ENCODE assay signal across 1 cellular context in the genomic region with DNA sequence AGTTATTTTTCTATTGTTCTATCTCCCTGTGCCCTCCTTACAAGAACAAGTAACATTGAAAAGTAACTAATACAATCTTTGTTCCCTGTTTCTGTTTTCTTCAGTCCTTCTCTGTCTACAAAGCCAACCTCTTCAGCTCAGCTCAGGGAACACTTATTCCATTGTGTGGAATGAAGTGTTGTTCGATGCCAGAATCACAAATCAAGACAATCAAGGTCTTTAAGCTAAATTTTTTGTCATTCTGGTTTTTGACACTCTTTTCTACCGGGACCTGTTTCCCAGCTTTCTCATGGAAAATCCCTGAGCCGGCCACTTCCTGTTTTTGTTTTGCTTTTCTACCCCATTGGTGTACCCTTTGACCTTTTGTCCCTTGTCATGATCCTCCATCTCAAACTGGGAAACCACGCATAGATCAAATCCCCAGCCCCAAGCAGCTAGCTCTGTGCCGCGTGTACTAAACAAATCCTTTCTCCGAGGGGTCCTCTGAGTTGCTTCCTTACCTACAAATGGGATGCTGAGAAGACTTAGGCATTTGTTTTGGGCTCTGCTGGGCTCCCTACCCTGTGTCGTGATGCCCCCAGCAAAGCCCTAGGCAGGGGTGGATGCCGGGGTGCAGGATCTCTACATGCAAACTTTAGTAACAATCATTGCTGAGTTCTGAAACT.
TF ChIP-seq lines count a peak whose summit lies in the region.

No MANE protein-coding gene starts in this region.

TF ChIP-seq in K562, 482 proteins besides CTCF, POLR2A, EP300 and RAD21 (continued from another document):
- TF ChIP-seq, protein P1, sequence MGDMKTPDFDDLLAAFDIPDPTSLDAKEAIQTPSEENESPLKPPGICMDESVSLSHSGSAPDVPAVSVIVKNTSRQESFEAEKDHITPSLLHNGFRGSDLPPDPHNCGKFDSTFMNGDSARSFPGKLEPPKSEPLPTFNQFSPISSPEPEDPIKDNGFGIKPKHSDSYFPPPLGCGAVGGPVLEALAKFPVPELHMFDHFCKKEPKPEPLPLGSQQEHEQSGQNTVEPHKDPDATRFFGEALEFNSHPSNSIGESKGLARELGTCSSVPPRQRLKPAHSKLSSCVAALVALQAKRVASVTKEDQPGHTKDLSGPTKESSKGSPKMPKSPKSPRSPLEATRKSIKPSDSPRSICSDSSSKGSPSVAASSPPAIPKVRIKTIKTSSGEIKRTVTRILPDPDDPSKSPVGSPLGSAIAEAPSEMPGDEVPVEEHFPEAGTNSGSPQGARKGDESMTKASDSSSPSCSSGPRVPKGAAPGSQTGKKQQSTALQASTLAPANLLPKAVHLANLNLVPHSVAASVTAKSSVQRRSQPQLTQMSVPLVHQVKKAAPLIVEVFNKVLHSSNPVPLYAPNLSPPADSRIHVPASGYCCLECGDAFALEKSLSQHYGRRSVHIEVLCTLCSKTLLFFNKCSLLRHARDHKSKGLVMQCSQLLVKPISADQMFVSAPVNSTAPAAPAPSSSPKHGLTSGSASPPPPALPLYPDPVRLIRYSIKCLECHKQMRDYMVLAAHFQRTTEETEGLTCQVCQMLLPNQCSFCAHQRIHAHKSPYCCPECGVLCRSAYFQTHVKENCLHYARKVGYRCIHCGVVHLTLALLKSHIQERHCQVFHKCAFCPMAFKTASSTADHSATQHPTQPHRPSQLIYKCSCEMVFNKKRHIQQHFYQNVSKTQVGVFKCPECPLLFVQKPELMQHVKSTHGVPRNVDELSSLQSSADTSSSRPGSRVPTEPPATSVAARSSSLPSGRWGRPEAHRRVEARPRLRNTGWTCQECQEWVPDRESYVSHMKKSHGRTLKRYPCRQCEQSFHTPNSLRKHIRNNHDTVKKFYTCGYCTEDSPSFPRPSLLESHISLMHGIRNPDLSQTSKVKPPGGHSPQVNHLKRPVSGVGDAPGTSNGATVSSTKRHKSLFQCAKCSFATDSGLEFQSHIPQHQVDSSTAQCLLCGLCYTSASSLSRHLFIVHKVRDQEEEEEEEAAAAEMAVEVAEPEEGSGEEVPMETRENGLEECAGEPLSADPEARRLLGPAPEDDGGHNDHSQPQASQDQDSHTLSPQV (IDR thresholded peaks at IDR 0.05): 0 out of 2 replicates have a peak, but pooled peaks have one; percentile 35
- no peak for TF ChIP-seq ASH1L (IDR thresholded peaks at IDR 0.05; ENCODE audit: borderline replicate concordance, low read depth, partially characterized antibody)
- TF ChIP-seq RB1 (IDR thresholded peaks at IDR 0.05; ENCODE audit: low read depth): 0 out of 2 replicates have a peak, but pooled peaks have one; percentile 12
- TF ChIP-seq, protein P2, sequence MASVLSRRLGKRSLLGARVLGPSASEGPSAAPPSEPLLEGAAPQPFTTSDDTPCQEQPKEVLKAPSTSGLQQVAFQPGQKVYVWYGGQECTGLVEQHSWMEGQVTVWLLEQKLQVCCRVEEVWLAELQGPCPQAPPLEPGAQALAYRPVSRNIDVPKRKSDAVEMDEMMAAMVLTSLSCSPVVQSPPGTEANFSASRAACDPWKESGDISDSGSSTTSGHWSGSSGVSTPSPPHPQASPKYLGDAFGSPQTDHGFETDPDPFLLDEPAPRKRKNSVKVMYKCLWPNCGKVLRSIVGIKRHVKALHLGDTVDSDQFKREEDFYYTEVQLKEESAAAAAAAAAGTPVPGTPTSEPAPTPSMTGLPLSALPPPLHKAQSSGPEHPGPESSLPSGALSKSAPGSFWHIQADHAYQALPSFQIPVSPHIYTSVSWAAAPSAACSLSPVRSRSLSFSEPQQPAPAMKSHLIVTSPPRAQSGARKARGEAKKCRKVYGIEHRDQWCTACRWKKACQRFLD (CRISPR knock-in tag; IDR thresholded peaks at IDR 0.05): peak; percentile 48; the same call in 1 of the 2 replicates
- TF ChIP-seq PHF21A (IDR thresholded peaks at IDR 0.05; ENCODE audit: borderline replicate concordance, low read depth): 0 out of 2 replicates have a peak, but pooled peaks have one; percentile 11
- peak; percentile 39; the same call in 1 of the 2 replicates for TF ChIP-seq PYGO2 (tag; IDR thresholded peaks at IDR 0.05)
- TF ChIP-seq ZNF584 (CRISPR knock-in tag; IDR thresholded peaks at IDR 0.05; ENCODE audit: low read depth): peak; percentile 66; the same call in 1 of the 2 replicates
- TF ChIP-seq, protein P3, sequence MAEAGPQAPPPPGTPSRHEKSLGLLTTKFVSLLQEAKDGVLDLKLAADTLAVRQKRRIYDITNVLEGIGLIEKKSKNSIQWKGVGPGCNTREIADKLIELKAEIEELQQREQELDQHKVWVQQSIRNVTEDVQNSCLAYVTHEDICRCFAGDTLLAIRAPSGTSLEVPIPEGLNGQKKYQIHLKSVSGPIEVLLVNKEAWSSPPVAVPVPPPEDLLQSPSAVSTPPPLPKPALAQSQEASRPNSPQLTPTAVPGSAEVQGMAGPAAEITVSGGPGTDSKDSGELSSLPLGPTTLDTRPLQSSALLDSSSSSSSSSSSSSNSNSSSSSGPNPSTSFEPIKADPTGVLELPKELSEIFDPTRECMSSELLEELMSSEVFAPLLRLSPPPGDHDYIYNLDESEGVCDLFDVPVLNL (CRISPR knock-in tag; IDR thresholded peaks at IDR 0.05; ENCODE audit: low read depth): no peak
- TF ChIP-seq FOXK2 (conservative IDR thresholded peaks at IDR 0.05 in 1 of 2, IDR thresholded peaks at IDR 0.05 in 1 of 2; ENCODE audit: low read depth in 2 of 2): peak in 1 of 2 experiments; percentile 45; a peak in 1 of 4 replicates
- no peak for TF ChIP-seq ZSCAN29 (IDR thresholded peaks at IDR 0.05)
- no peak for TF ChIP-seq MCM2 (IDR thresholded peaks at IDR 0.05; ENCODE audit: low read depth)
- peak; percentile 69; the same call in 1 of the 2 replicates for TF ChIP-seq ZNF644 (tag; IDR thresholded peaks at IDR 0.05; ENCODE audit: low read depth)
- TF ChIP-seq ATF7 (IDR thresholded peaks at IDR 0.05): no peak
- TF ChIP-seq, protein P4, sequence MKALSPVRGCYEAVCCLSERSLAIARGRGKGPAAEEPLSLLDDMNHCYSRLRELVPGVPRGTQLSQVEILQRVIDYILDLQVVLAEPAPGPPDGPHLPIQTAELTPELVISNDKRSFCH (CRISPR knock-in tag; IDR thresholded peaks at IDR 0.05): no peak
- TF ChIP-seq, protein P4 (tag; IDR thresholded peaks at IDR 0.05): no peak
- peak; percentile 23; the same call in 1 of the 2 replicates for TF ChIP-seq PTTG1 (tag; IDR thresholded peaks at IDR 0.05; ENCODE audit: low read depth)
- no peak for TF ChIP-seq ZNF263 (CRISPR knock-in tag; IDR thresholded peaks at IDR 0.05; ENCODE audit: borderline replicate concordance)
- TF ChIP-seq, protein P5, sequence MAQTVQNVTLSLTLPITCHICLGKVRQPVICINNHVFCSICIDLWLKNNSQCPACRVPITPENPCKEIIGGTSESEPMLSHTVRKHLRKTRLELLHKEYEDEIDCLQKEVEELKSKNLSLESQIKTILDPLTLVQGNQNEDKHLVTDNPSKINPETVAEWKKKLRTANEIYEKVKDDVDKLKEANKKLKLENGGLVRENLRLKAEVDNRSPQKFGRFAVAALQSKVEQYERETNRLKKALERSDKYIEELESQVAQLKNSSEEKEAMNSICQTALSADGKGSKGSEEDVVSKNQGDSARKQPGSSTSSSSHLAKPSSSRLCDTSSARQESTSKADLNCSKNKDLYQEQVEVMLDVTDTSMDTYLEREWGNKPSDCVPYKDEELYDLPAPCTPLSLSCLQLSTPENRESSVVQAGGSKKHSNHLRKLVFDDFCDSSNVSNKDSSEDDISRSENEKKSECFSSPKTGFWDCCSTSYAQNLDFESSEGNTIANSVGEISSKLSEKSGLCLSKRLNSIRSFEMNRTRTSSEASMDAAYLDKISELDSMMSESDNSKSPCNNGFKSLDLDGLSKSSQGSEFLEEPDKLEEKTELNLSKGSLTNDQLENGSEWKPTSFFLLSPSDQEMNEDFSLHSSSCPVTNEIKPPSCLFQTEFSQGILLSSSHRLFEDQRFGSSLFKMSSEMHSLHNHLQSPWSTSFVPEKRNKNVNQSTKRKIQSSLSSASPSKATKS (CRISPR knock-in tag; IDR thresholded peaks at IDR 0.05): 0 out of 2 replicates have a peak, but pooled peaks have one; percentile 44
- TF ChIP-seq GATA2 (CRISPR knock-in tag; IDR thresholded peaks at IDR 0.05): no peak
- TF ChIP-seq POLR2AphosphoS5 (IDR thresholded peaks at IDR 0.05; ENCODE audit: control insufficient read depth, insufficient read depth, low read depth, low read length): no peak
- 0 out of 2 replicates have a peak, but pooled peaks have one; percentile 27 for TF ChIP-seq KLF6 (CRISPR knock-in tag; IDR thresholded peaks at IDR 0.05; ENCODE audit: borderline replicate concordance)
- TF ChIP-seq NR2C2 (CRISPR knock-in tag; IDR thresholded peaks at IDR 0.05): 0 out of 2 replicates have a peak, but pooled peaks have one; percentile 34
- TF ChIP-seq NR2C2 (tag; IDR thresholded peaks at IDR 0.05): peak; percentile 93
- peak; percentile 85 for TF ChIP-seq NR2C1 (IDR thresholded peaks at IDR 0.05)
- TF ChIP-seq NR2C1 (tag; IDR thresholded peaks at IDR 0.05): peak; percentile 94
- TF ChIP-seq CBFA2T2 (conservative IDR thresholded peaks at IDR 0.05): 0 out of 2 replicates have a peak, but pooled peaks have one; percentile 1
- peak; percentile 94 for TF ChIP-seq SPI1 (IDR thresholded peaks at IDR 0.05; ENCODE audit: borderline replicate concordance, low read depth, low read length)
- TF ChIP-seq, protein P6, sequence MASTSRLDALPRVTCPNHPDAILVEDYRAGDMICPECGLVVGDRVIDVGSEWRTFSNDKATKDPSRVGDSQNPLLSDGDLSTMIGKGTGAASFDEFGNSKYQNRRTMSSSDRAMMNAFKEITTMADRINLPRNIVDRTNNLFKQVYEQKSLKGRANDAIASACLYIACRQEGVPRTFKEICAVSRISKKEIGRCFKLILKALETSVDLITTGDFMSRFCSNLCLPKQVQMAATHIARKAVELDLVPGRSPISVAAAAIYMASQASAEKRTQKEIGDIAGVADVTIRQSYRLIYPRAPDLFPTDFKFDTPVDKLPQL (IDR thresholded peaks at IDR 0.05; ENCODE audit: extremely low read depth, insufficient read length): no peak
- peak; percentile 32; the same call in 1 of the 2 replicates for TF ChIP-seq GABPA (tag; conservative IDR thresholded peaks at IDR 0.05; ENCODE audit: low read depth)
- TF ChIP-seq, protein P7, sequence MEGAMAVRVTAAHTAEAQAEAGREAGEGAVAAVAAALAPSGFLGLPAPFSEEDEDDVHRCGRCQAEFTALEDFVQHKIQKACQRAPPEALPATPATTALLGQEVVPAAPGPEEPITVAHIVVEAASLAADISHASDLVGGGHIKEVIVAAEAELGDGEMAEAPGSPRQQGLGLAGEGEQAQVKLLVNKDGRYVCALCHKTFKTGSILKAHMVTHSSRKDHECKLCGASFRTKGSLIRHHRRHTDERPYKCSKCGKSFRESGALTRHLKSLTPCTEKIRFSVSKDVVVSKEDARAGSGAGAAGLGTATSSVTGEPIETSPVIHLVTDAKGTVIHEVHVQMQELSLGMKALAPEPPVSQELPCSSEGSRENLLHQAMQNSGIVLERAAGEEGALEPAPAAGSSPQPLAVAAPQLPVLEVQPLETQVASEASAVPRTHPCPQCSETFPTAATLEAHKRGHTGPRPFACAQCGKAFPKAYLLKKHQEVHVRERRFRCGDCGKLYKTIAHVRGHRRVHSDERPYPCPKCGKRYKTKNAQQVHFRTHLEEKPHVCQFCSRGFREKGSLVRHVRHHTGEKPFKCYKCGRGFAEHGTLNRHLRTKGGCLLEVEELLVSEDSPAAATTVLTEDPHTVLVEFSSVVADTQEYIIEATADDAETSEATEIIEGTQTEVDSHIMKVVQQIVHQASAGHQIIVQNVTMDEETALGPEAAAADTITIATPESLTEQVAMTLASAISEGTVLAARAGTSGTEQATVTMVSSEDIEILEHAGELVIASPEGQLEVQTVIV (CRISPR knock-in tag; IDR thresholded peaks at IDR 0.05; ENCODE audit: borderline replicate concordance): 0 out of 2 replicates have a peak, but pooled peaks have one; percentile 11
- TF ChIP-seq KLF13 (tag; IDR thresholded peaks at IDR 0.05; ENCODE audit: borderline replicate concordance, low read depth): no peak
